In genomic region chr6:32852844-32853540, GRCh38 we compare ENCODE assay signal across 8 cellular contexts. TPM values are rescaled to one million over a fixed set of nuclear protein-coding genes. Genes with fewer than 3 reads are reported as not detected.
DNase-seq lines count a peak whose midpoint lies in the region; ATAC-seq and TF ChIP-seq lines count a peak whose summit lies in the region.

No MANE protein-coding gene starts in this region.

- peaks cover 55% of the 10 kb centered on the region for H3K36me3 ChIP-seq in BLaER1
- H3K36me3 ChIP-seq in mammary epithelial cell (ENCODE audit: insufficient read depth, low read length), result peaks cover 9% of the 10 kb centered on the region
- H3K36me3 ChIP-seq in iPS-20b (ENCODE audit: insufficient read depth, low read depth, low read length), result 0 out of 2 replicates have a peak, but pooled peaks cover 2% of the 10 kb centered on the region
- H3K36me3 ChIP-seq in skeletal muscle satellite cell (ENCODE audit: insufficient read depth, low read length), result peaks cover 19% of the 10 kb centered on the region

- H3K4me1 ChIP-seq in BLaER1 (peaks cover 43% of the 10 kb centered on the region), mammary epithelial cell (ENCODE audit: insufficient read depth, low read length) (peaks cover 13% of the 10 kb centered on the region), iPS-20b (ENCODE audit: insufficient read depth, low read length) (no peaks in the 10 kb centered on the region), skeletal muscle satellite cell (ENCODE audit: control insufficient read depth, insufficient read depth, low read length) (peaks cover 15% of the 10 kb centered on the region)

- in situ Hi-C loops in mammary epithelial cell (cut with MboI; ENCODE audit: low sequenced_read_pairs in 2 of 2), result no loop called here

- TF ChIP-seq CTCF in mammary epithelial cell (conservative IDR thresholded peaks at IDR 0.05 in 1 of 2, IDR thresholded peaks at IDR 0.05 in 1 of 2; ENCODE audit: extremely low read depth in 1 of 2, insufficient read depth in 1 of 2, low read depth in 1 of 2, low read length in 2 of 2), result no peak

- H3K27me3 ChIP-seq in BLaER1 (no peaks in the 10 kb centered on the region), mammary epithelial cell (ENCODE audit: insufficient read depth, low read length) (no peaks in the 10 kb centered on the region), iPS-20b (ENCODE audit: insufficient read depth, low read length) (peaks cover 87% of the 10 kb centered on the region), skeletal muscle satellite cell (ENCODE audit: control insufficient read depth, insufficient read depth, low read length) (peaks cover 14% of the 10 kb centered on the region)

- WGBS in mammary epithelial cell (ENCODE audit: low coverage, missing lambda C conversion rate), result under 1% methylated on average over 36 of the region's 41 CpGs

- peak overlapping the region; percentile 90 for H3K27ac ChIP-seq in BLaER1
- H3K27ac ChIP-seq in mammary epithelial cell (ENCODE audit: insufficient read depth, low read depth, low read length), result peak overlapping the region; percentile 74
- H3K27ac ChIP-seq in iPS-20b (ENCODE audit: low read length), result no peak overlapping the region

- peak overlapping the region; percentile 93 for H3K4me2 ChIP-seq in BLaER1
- peak overlapping the region; percentile 91 for H3K4me2 ChIP-seq in mammary epithelial cell (ENCODE audit: insufficient read depth, low read depth, low read length)
- H3K4me2 ChIP-seq in skeletal muscle satellite cell (ENCODE audit: low read length), result peak overlapping the region; percentile 94

- H4K20me1 ChIP-seq in BLaER1 (no peaks in the 10 kb centered on the region; the same call in 1 of the 2 replicates), mammary epithelial cell (ENCODE audit: insufficient read depth, low read length) (no peaks in the 10 kb centered on the region)

- peak; percentile 61 for TF ChIP-seq POLR2A in GM19099 (IDR thresholded peaks at IDR 0.05; ENCODE audit: extremely low read depth, insufficient read length, low read depth)

- H3K4me3 ChIP-seq in BLaER1 (peak overlapping the region; percentile 93), mammary epithelial cell (replicated peaks in 1 of 3; ENCODE audit: insufficient read depth in 1 of 3, low read depth in 2 of 3, low read length in 3 of 3) (peak overlapping the region; percentile 62 to 94 (median 86)), iPS-20b (ENCODE audit: low read length) (peak overlapping the region; percentile 75), skeletal muscle satellite cell (ENCODE audit: low read length) (peak overlapping the region; percentile 94)

- ATAC-seq in HG03520 (IDR thresholded peaks at IDR 0.05; ENCODE audit: unreplicated experiment), result peak; percentile 7

- DNase-seq in UCSD-AML1 (lab: John Stamatoyannopoulos, UW; ENCODE audit: unreplicated experiment) (peak; percentile 62), mammary epithelial cell (peak; percentile 59), NCI-H446 (lab: John Stamatoyannopoulos, UW) (no peak)

- CTCF ChIA-PET in mammary epithelial cell (lab: Charles Lee; ENCODE audit: low non-redundant PET), result interaction anchor here (0.7 to 1.4 kb wide), 3 partner anchors 15 to 33 kb away, joined by 3 to 23 read pairs (median 9); partner anchors contain the start of gene TAP2

- peaks cover 17% of the 10 kb centered on the region for H3K79me2 ChIP-seq in mammary epithelial cell (ENCODE audit: insufficient read depth, low read length)

- H3K9ac ChIP-seq in BLaER1, result peak overlapping the region; percentile 91
- H3K9ac ChIP-seq in mammary epithelial cell (ENCODE audit: insufficient read depth, low read length), result peak overlapping the region; percentile 87
- peak overlapping the region; percentile 64; the same call in 1 of the 2 replicates for H3K9ac ChIP-seq in iPS-20b (ENCODE audit: low read depth, low read length)
- peak overlapping the region; percentile 78 for H3K9ac ChIP-seq in skeletal muscle satellite cell (ENCODE audit: low read depth, low read length)

- H2AFZ ChIP-seq in mammary epithelial cell (ENCODE audit: low read depth, low read length), result peak overlapping the region; percentile 96

- no TSS peak for BruUV-seq in mammary epithelial cell (replicated peaks; lab: Mats Ljungman, UMichigan)

- dilution Hi-C loops in mammary epithelial cell (cut with HindIII; ENCODE audit: low sequenced_read_pairs), result loop anchor here (5.0 kb wide), 1 partner anchor 41 kb away; no protein-coding TSS in a partner anchor

- intact Hi-C loops in mammary epithelial cell (cut with micrococcal nuclease), result loop anchor here (1.0 kb wide), 2 partner anchors 8 to 9 kb away; partner anchors contain the start of gene PSMB8

- no peaks in the 10 kb centered on the region; the same call in 1 of the 2 replicates for H3K9me3 ChIP-seq in BLaER1
- H3K9me3 ChIP-seq in mammary epithelial cell (replicated peaks; ENCODE audit: insufficient read depth, low read length), result no peaks in the 10 kb centered on the region
- no peaks in the 10 kb centered on the region for H3K9me3 ChIP-seq in iPS-20b (ENCODE audit: insufficient read depth, low read depth, low read length)
- no peaks in the 10 kb centered on the region for H3K9me3 ChIP-seq in skeletal muscle satellite cell (replicated peaks; ENCODE audit: low read length)

RNA-seq across cellular contexts. Expression of gene TAP1, which starts 0.5 kb away (rescaled TPM):
- total RNA-seq in mammary epithelial cell, result 10 to 100 TPM; 49.2 to 50.1 TPM
- polyA plus RNA-seq in mammary epithelial cell, result 35.5 TPM
- polyA minus RNA-seq in mammary epithelial cell, result 37.7 TPM
- total RNA-seq in skeletal muscle satellite cell (2012; rRNA removed), result 25.8 and 28.9 TPM in 2 replicates

RNA-seq across cellular contexts. Expression of gene PSMB9, which starts 1.0 kb away (rescaled TPM):
- total RNA-seq in mammary epithelial cell, result 10 to 100 TPM in 1 of 2 donors, 1 to 10 TPM in 1; 2.7 to 10.1 TPM
- 19.0 TPM for polyA plus RNA-seq in mammary epithelial cell
- 10.5 TPM for polyA minus RNA-seq in mammary epithelial cell
- 3.3 and 10.1 TPM in 2 replicates for total RNA-seq in skeletal muscle satellite cell (2012; rRNA removed)

RNA-seq across cellular contexts. Expression of gene PSMB8, which starts 9.1 kb away (rescaled TPM):
- 10 to 100 TPM; 21.0 to 29.2 TPM for total RNA-seq in mammary epithelial cell
- 48.2 TPM for polyA plus RNA-seq in mammary epithelial cell
- polyA minus RNA-seq in mammary epithelial cell, result 35.2 TPM
- 31.0 and 40.1 TPM in 2 replicates for total RNA-seq in skeletal muscle satellite cell (2012; rRNA removed)

RNA-seq across cellular contexts. Expression of gene TAP2, which starts 14.5 kb away (rescaled TPM):
- 10 to 100 TPM; 41.8 to 63.4 TPM for total RNA-seq in mammary epithelial cell
- 23.4 TPM for polyA plus RNA-seq in mammary epithelial cell
- polyA minus RNA-seq in mammary epithelial cell, result 143 TPM
- total RNA-seq in skeletal muscle satellite cell (2012; rRNA removed), result 11.7 and 13.3 TPM in 2 replicates

RNA-seq across cellular contexts. Expression of gene HLA-DOB, which starts 36.2 kb away (rescaled TPM):
- total RNA-seq in mammary epithelial cell, result 1 to 10 TPM; 5.5 to 8.3 TPM
- 13.3 TPM for polyA plus RNA-seq in mammary epithelial cell
- polyA minus RNA-seq in mammary epithelial cell, result 20.0 TPM
- total RNA-seq in skeletal muscle satellite cell (2012; rRNA removed), result 0.22 and 1.3 TPM in 2 replicates

Comparison
In these comparisons a context has a peak if more than half of its experiments do, and no peak if none do; other contexts are left out.
1. DNase-seq: peak in UCSD-AML1 (single experiment) and mammary epithelial cell (single experiment); none in NCI-H446 (0 of 2).
2. Peak in every context shown above with its lines, with median percentiles within 50 percentile points of each other: H3K4me2 ChIP-seq, H3K4me3 ChIP-seq and H3K9ac ChIP-seq.